Comparison of ENCODE assay signal across 28 cellular contexts in genomic region chr22:46598224-46598623, GRCh38. TPM values are rescaled to one million over a fixed set of nuclear protein-coding genes. Genes with fewer than 3 reads are reported as not detected.
DNase-seq lines count a peak whose midpoint lies in the region; TF ChIP-seq lines count a peak whose summit lies in the region.
"Had no signal": no experiment of that assay in that cellular context is flagged by ENCODE, and none has a peak within 500 bp of the region (broad histone marks: within the 10 kb centered on the region; RNA-seq: fewer than 3 reads in every experiment).

No MANE protein-coding gene starts in this region.

- H3K9me3 Mint-ChIP-seq in brain = no peaks in the 10 kb centered on the region
- H3K9me3 Mint-ChIP-seq in nephron = no peaks in the 10 kb centered on the region
- no peaks in the 10 kb centered on the region for H3K9me3 Mint-ChIP-seq in type B pancreatic cell
- H3K9me3 Mint-ChIP-seq: activated CD8-positive, alpha-beta T cell treated with anti-CD3 and anti-CD28 coated beads for 36 hours; activated naive CD8-positive, alpha-beta T cell treated with anti-CD3 and anti-CD28 coated beads, Interleukin-2, amount 10 ng/mL, durations not matched to agents 7 days and 5 days had no signal

- H3K9me3 ChIP-seq in breast epithelium = no peaks in the 10 kb centered on the region
- no peaks in the 10 kb centered on the region for H3K9me3 ChIP-seq in mammary epithelial cell (replicated peaks; ENCODE audit: insufficient read depth, low read length)
- H3K9me3 ChIP-seq in ascending aorta = no peaks in the 10 kb centered on the region
- H3K9me3 ChIP-seq: A549, Peyer's patch, prostate gland, sigmoid colon, SJCRH30 had no signal

- H3K36me3 ChIP-seq in breast epithelium (no peaks in the 10 kb centered on the region), mammary epithelial cell (ENCODE audit: insufficient read depth, low read length) (no peaks in the 10 kb centered on the region), ascending aorta (no peaks in the 10 kb centered on the region)
- H3K36me3 ChIP-seq: Peyer's patch, prostate gland, sigmoid colon, SJCRH30 had no signal

- H3K27ac ChIP-seq in breast epithelium = peak overlapping the region; percentile 0 to 58
- no peak overlapping the region for H3K27ac ChIP-seq in mammary epithelial cell (ENCODE audit: insufficient read depth, low read depth, low read length)
- H3K27ac ChIP-seq in ascending aorta = no peak overlapping the region
- H3K27ac ChIP-seq: A549, prostate gland, SJCRH30 had no signal

- H3K36me3 Mint-ChIP-seq in brain (no peaks in the 10 kb centered on the region), nephron (ENCODE audit: low read depth) (no peaks in the 10 kb centered on the region), type B pancreatic cell (no peaks in the 10 kb centered on the region)
- H3K36me3 Mint-ChIP-seq: activated naive CD8-positive, alpha-beta T cell treated with anti-CD3 and anti-CD28 coated beads, Interleukin-2, amount 10 ng/mL, durations not matched to agents 7 days and 5 days had no signal

- H3K79me2 ChIP-seq in mammary epithelial cell (ENCODE audit: insufficient read depth, low read length) = peaks cover 2% of the 10 kb centered on the region

- in situ Hi-C loops in mammary epithelial cell (cut with MboI; ENCODE audit: low sequenced_read_pairs in 2 of 2) = no loop called here

- dilution Hi-C loops in mammary epithelial cell (cut with HindIII; ENCODE audit: low sequenced_read_pairs) = no loop called here

- no peak overlapping the region for H2AFZ ChIP-seq in mammary epithelial cell (ENCODE audit: low read depth, low read length)

- intact Hi-C loops in breast epithelium (cut with DNase I; ENCODE audit: low total_unique reads) = no loop called here
- intact Hi-C loops in mammary epithelial cell (cut with micrococcal nuclease) = no loop called here
- intact Hi-C loops in ascending aorta (cut with DNase I) = no loop called here

- H3K4me2 ChIP-seq in mammary epithelial cell (ENCODE audit: insufficient read depth, low read depth, low read length) = no peak overlapping the region
- H3K4me2 ChIP-seq: A549 had no signal

- H3K4me1 ChIP-seq in breast epithelium (peaks cover 0 to 8% of the 10 kb centered on the region in 2 donors), mammary epithelial cell (ENCODE audit: insufficient read depth, low read length) (peaks cover 5% of the 10 kb centered on the region), ascending aorta (peaks cover 0 to 7% of the 10 kb centered on the region in 2 donors)
- H3K4me1 ChIP-seq: A549, SJCRH30 had no signal

- DNase-seq in breast epithelium (ENCODE audit: low spot score in 2 of 2) = no peak
- no peak for DNase-seq in mammary epithelial cell
- DNase-seq in type B pancreatic cell (ENCODE audit: extremely low spot score, unreplicated experiment) = no peak
- no peak for DNase-seq in ascending aorta (ENCODE audit: low spot score in 2 of 2)
- DNase-seq in NAMALWA (ENCODE audit: low spot score) = no peak
- DNase-seq in H4 (ENCODE audit: low spot score) = no peak
- DNase-seq: activated CD4-positive, CD25-positive, alpha-beta regulatory T cell treated with anti-CD3 and anti-CD28 coated beads, Interleukin-2, amount 50 U/mL, for 72 hours; activated CD8-positive, alpha-beta T cell treated with anti-CD3 and anti-CD28 coated beads for 36 hours; activated effector memory CD4-positive, alpha-beta T cell treated with anti-CD3 and anti-CD28 coated beads, Interleukin-2, amount 50 U/mL, for 16 hours; activated naive CD8-positive, alpha-beta T cell treated with anti-CD3 and anti-CD28 coated beads, Interleukin-2, amount 10 ng/mL, durations not matched to agents 7 days and 5 days; cerebellar nuclear complex; dorsolateral prefrontal cortex; H7; head of caudate nucleus; kidney glomerular epithelial cell; NCI-H1105 treated with DMSO at 0.1 percent for 48 hours; NCI-H2029 treated with DMSO at 0.1 percent for 48 hours; NCI-H226; NCI-H69; Peyer's patch; sigmoid colon; SJCRH30; stimulated activated CD4-positive, alpha-beta T cell treated with anti-CD3 and anti-CD28 coated beads, Interleukin-4, amount 100 ng/mL, for 4 hours; stimulated activated naive CD4-positive, alpha-beta T cell had no signal

- no TSS peak for BruUV-seq in mammary epithelial cell (replicated peaks; lab: Mats Ljungman, UMichigan)

- no peak overlapping the region for H3K4me3 Mint-ChIP-seq in brain
- H3K4me3 Mint-ChIP-seq in nephron = no peak overlapping the region
- peak overlapping the region; percentile 78 for H3K4me3 Mint-ChIP-seq in type B pancreatic cell
- H3K4me3 Mint-ChIP-seq: activated CD8-positive, alpha-beta T cell treated with anti-CD3 and anti-CD28 coated beads for 36 hours; activated naive CD8-positive, alpha-beta T cell treated with anti-CD3 and anti-CD28 coated beads, Interleukin-2, amount 10 ng/mL, durations not matched to agents 7 days and 5 days had no signal

- H3K4me3 ChIP-seq in breast epithelium (no peak overlapping the region), mammary epithelial cell (replicated peaks in 1 of 3; ENCODE audit: insufficient read depth in 1 of 3, low read depth in 2 of 3, low read length in 3 of 3) (no peak overlapping the region), ascending aorta (no peak overlapping the region)
- H3K4me3 ChIP-seq: A549, dorsolateral prefrontal cortex, Peyer's patch, prostate gland, sigmoid colon, SJCRH30 had no signal

- CTCF ChIA-PET in mammary epithelial cell (lab: Charles Lee; ENCODE audit: low non-redundant PET) = no interaction called here

- H3K27ac Mint-ChIP-seq in brain = peak overlapping the region in 4 of 5 experiments; percentile 1 to 64 (median 28)
- peak overlapping the region in 2 of 3 experiments; percentile 46 to 78 for H3K27ac Mint-ChIP-seq in nephron
- peak overlapping the region; percentile 91 for H3K27ac Mint-ChIP-seq in type B pancreatic cell
- H3K27ac Mint-ChIP-seq: activated CD8-positive, alpha-beta T cell treated with anti-CD3 and anti-CD28 coated beads for 36 hours; activated naive CD8-positive, alpha-beta T cell treated with anti-CD3 and anti-CD28 coated beads, Interleukin-2, amount 10 ng/mL, durations not matched to agents 7 days and 5 days had no signal

- no peak overlapping the region for H3K9ac ChIP-seq in mammary epithelial cell (ENCODE audit: insufficient read depth, low read length)

- WGBS in mammary epithelial cell (ENCODE audit: low coverage, missing lambda C conversion rate) = 80% methylated on average over 7 of the region's 7 CpGs

- TF ChIP-seq POLR2A in breast epithelium (IDR thresholded peaks at IDR 0.05) = no peak

- H3K27me3 ChIP-seq in breast epithelium = no peaks in the 10 kb centered on the region
- no peaks in the 10 kb centered on the region for H3K27me3 ChIP-seq in mammary epithelial cell (ENCODE audit: insufficient read depth, low read length)
- H3K27me3 ChIP-seq in ascending aorta = no peaks in the 10 kb centered on the region
- H3K27me3 ChIP-seq: dorsolateral prefrontal cortex, Peyer's patch, sigmoid colon, SJCRH30 had no signal

- TF ChIP-seq CTCF in breast epithelium (IDR thresholded peaks at IDR 0.05) (no peak), mammary epithelial cell (conservative IDR thresholded peaks at IDR 0.05 in 1 of 2, IDR thresholded peaks at IDR 0.05 in 1 of 2; ENCODE audit: extremely low read depth in 1 of 2, insufficient read depth in 1 of 2, low read depth in 1 of 2, low read length in 2 of 2) (no peak), brain (conservative IDR thresholded peaks at IDR 0.05) (no peak), nephron (IDR thresholded peaks at IDR 0.05; ENCODE audit: unreplicated experiment in 3 of 3) (no peak), type B pancreatic cell (conservative IDR thresholded peaks at IDR 0.05) (no peak), ascending aorta (IDR thresholded peaks at IDR 0.05) (no peak)

- H3K27me3 Mint-ChIP-seq in brain (no peaks in the 10 kb centered on the region), nephron (ENCODE audit: low read depth) (no peaks in the 10 kb centered on the region), type B pancreatic cell (no peaks in the 10 kb centered on the region)
- H3K27me3 Mint-ChIP-seq: activated CD8-positive, alpha-beta T cell treated with anti-CD3 and anti-CD28 coated beads for 36 hours; activated naive CD8-positive, alpha-beta T cell treated with anti-CD3 and anti-CD28 coated beads, Interleukin-2, amount 10 ng/mL, durations not matched to agents 7 days and 5 days had no signal

- no peaks in the 10 kb centered on the region for H4K20me1 ChIP-seq in mammary epithelial cell (ENCODE audit: insufficient read depth, low read length)

- H3K4me1 Mint-ChIP-seq in brain (peaks cover 3% of the 10 kb centered on the region), nephron (peaks cover 3% of the 10 kb centered on the region), type B pancreatic cell (ENCODE audit: unreplicated experiment) (peaks cover 16% of the 10 kb centered on the region)

RNA-seq across cellular contexts. Expression of gene GRAMD4, which starts 22.0 kb away (rescaled TPM):
- total RNA-seq in breast epithelium = 10 to 100 TPM; 28.4 to 85.6 (median 61.0) TPM
- total RNA-seq in mammary epithelial cell = 10 to 100 TPM; 19.2 to 58.8 TPM
- 17.7 TPM for polyA plus RNA-seq in mammary epithelial cell
- polyA minus RNA-seq in mammary epithelial cell = 3.0 TPM
- polyA plus RNA-seq in brain (ENCODE audit: insufficient read depth, low read depth, low replicate concordance) = 12.6 TPM
- total RNA-seq in type B pancreatic cell (ENCODE audit: low replicate concordance) = 56.4 and 80.9 TPM in 2 replicates
- total RNA-seq in ascending aorta = 20.2 TPM
- total RNA-seq in H4 (2014; rRNA removed; shearing (Covaris generic)) = 3.2 and 25.4 TPM in 2 replicates

Comparison
In these comparisons a context has a peak if more than half of its experiments do, and no peak if none do; other contexts are left out.
1. H3K27ac ChIP-seq: peak in breast epithelium (2 of 2); none in mammary epithelial cell (single experiment) and ascending aorta (0 of 2).
2. H3K27ac Mint-ChIP-seq: peak in every context shown above with its lines; median percentile 91 in type B pancreatic cell; 62 in nephron; 28 in brain.